Comparison of ENCODE assay signal across 14 cellular contexts in genomic region chr18:24080861-24081260, GRCh38. TPM values are rescaled to one million over a fixed set of nuclear protein-coding genes. Genes with fewer than 3 reads are reported as not detected.
"Had no signal": no experiment of that assay in that cellular context is flagged by ENCODE, and none has a peak within 500 bp of the region (broad histone marks: within the 10 kb centered on the region; RNA-seq: fewer than 3 reads in every experiment).

No MANE protein-coding gene starts in this region.

- ATAC-seq: stimulated activated memory B cell treated with anti-CD40 and anti-IgM and Interleukin-4, amounts not matched to agents 10 μg/mL and 1 μg/mL and 100 μg/mL, for 72 hours; WTC11 had no signal

- H3K9me3 Mint-ChIP-seq: memory B cell; neural progenitor cell; stimulated activated memory B cell treated with anti-CD40 and anti-IgM and Interleukin-4, amounts not matched to agents 10 μg/mL and 1 μg/mL and 100 μg/mL, for 72 hours; T-helper 1 cell treated with Interleukin-12 subunit alpha and Interleukin-12 subunit beta and Interleukin-4 antibody, amounts not matched to agents 30 μg/mL and 1 μg/mL, for 36 hours; WTC11 had no signal

- H3K9me3 ChIP-seq: left ventricle myocardium inferior, ovary, SK-N-SH, suprapubic skin, upper lobe of left lung had no signal

- H3K4me3 Mint-ChIP-seq: memory B cell; neural progenitor cell; stimulated activated memory B cell treated with anti-CD40 and anti-IgM and Interleukin-4, amounts not matched to agents 10 μg/mL and 1 μg/mL and 100 μg/mL, for 72 hours; T-helper 1 cell treated with Interleukin-12 subunit alpha and Interleukin-12 subunit beta and Interleukin-4 antibody, amounts not matched to agents 30 μg/mL and 1 μg/mL, for 36 hours; WTC11 had no signal

- H3K4me3 ChIP-seq: left ventricle myocardium inferior, neural progenitor cell, ovary, suprapubic skin, upper lobe of left lung had no signal

- H3K27ac ChIP-seq: left ventricle myocardium inferior, neural progenitor cell, ovary, suprapubic skin, upper lobe of left lung had no signal

- H3K36me3 ChIP-seq: left ventricle myocardium inferior, neural progenitor cell, ovary had no signal

- H3K27me3 ChIP-seq: neural progenitor cell, ovary, suprapubic skin, upper lobe of left lung had no signal

- H3K27ac Mint-ChIP-seq: memory B cell; neural progenitor cell; stimulated activated memory B cell treated with anti-CD40 and anti-IgM and Interleukin-4, amounts not matched to agents 10 μg/mL and 1 μg/mL and 100 μg/mL, for 72 hours; T-helper 1 cell treated with Interleukin-12 subunit alpha and Interleukin-12 subunit beta and Interleukin-4 antibody, amounts not matched to agents 30 μg/mL and 1 μg/mL, for 36 hours; WTC11 had no signal

- DNase-seq: central memory CD4-positive, alpha-beta T cell; effector memory CD4-positive, alpha-beta T cell; kidney; left ventricle myocardium inferior; ovary; Right ventricle myocardium superior; SK-N-SH; upper lobe of left lung had no signal

- H3K27me3 Mint-ChIP-seq: memory B cell; stimulated activated memory B cell treated with anti-CD40 and anti-IgM and Interleukin-4, amounts not matched to agents 10 μg/mL and 1 μg/mL and 100 μg/mL, for 72 hours had no signal

RNA-seq across cellular contexts. Expression of gene CABYR, which starts 58.0 kb away (rescaled TPM):
- total RNA-seq: left ventricle myocardium inferior, Right ventricle myocardium superior had no signal
